In genomic region chr15:79811406-79812405, GRCh38 we compare ENCODE assay signal across 8 cellular contexts.
DNase-seq lines count a peak whose midpoint lies in the region; ATAC-seq and TF ChIP-seq lines count a peak whose summit lies in the region.
"Had no signal": no experiment of that assay in that cellular context is flagged by ENCODE, and none has a peak within 500 bp of the region (broad histone marks: within the 10 kb centered on the region; RNA-seq: fewer than 3 reads in every experiment).

No MANE protein-coding gene starts in this region.

- H4K20me1 ChIP-seq in hepatocyte (ENCODE audit: insufficient read depth, poor library complexity, severe bottlenecking) = no peaks in the 10 kb centered on the region

- H3K27me3 ChIP-seq in hepatocyte (no peaks in the 10 kb centered on the region), upper lobe of left lung (no peaks in the 10 kb centered on the region)

- H3K4me1 ChIP-seq in hepatocyte (ENCODE audit: insufficient read depth) = peaks cover 4% of the 10 kb centered on the region
- peaks cover 0 to 12% (median 8%) of the 10 kb centered on the region in 4 donors for H3K4me1 ChIP-seq in upper lobe of left lung

- TF ChIP-seq CTCF in astrocyte of the spinal cord (IDR thresholded peaks at IDR 0.05; ENCODE audit: low read depth, low read length) = no peak
- TF ChIP-seq CTCF in hepatocyte (IDR thresholded peaks at IDR 0.05; ENCODE audit: poor library complexity) = no peak
- TF ChIP-seq CTCF in upper lobe of left lung (IDR thresholded peaks at IDR 0.05) = no peak

- peak; percentile 41 to 68 for ATAC-seq in upper lobe of left lung (ENCODE audit: low FRiP score in 2 of 2)
- no peak for ATAC-seq in HG03025 (IDR thresholded peaks at IDR 0.05; ENCODE audit: low FRiP score, unreplicated experiment)

- H3K9me3 ChIP-seq in hepatocyte (ENCODE audit: low read depth) (no peaks in the 10 kb centered on the region), upper lobe of left lung (no peaks in the 10 kb centered on the region)

- TF ChIP-seq POLR2A in upper lobe of left lung (IDR thresholded peaks at IDR 0.05) = no peak

- no peak overlapping the region for H3K4me3 ChIP-seq in astrocyte of the spinal cord (ENCODE audit: low read depth, low read length)
- no peak overlapping the region for H3K4me3 ChIP-seq in hepatocyte
- no peak overlapping the region for H3K4me3 ChIP-seq in upper lobe of left lung

- H3K9me2 ChIP-seq in hepatocyte (replicated peaks; ENCODE audit: insufficient read depth) = no peaks in the 10 kb centered on the region

- DNase-seq in NCI-H2029 treated with DMSO at 0.1 percent for 48 hours (lab: John Stamatoyannopoulos, UW) (peak; percentile 22), astrocyte of the spinal cord (ENCODE audit: low read depth, low spot score) (peak; percentile 28), hepatocyte (ENCODE audit: low spot score) (peak; percentile 73), upper lobe of left lung (peak; percentile 73 to 74), NOMO-1 treated with DMSO at 0.1 percent for 48 hours (lab: John Stamatoyannopoulos, UW; ENCODE audit: unreplicated experiment) (no peak), NCI-H226 (no peak)
- DNase-seq: NCI-H526 treated with DMSO at 0.1 percent for 48 hours had no signal

- no peak overlapping the region for H2AFZ ChIP-seq in hepatocyte

- WGBS in hepatocyte (ENCODE audit: low lambda C conversion rate, missing lambda C conversion rate) = 83% methylated on average over 15 of the region's 15 CpGs
- 56 to 59% methylated on average over 13 to 15 of the region's 15 CpGs for WGBS in upper lobe of left lung, 2 donors

- TF ChIP-seq EP300 in upper lobe of left lung (IDR thresholded peaks at IDR 0.05) = no peak

- H3K27ac ChIP-seq in hepatocyte (no peak overlapping the region), upper lobe of left lung (no peak overlapping the region)

- no peaks in the 10 kb centered on the region for H3K36me3 ChIP-seq in hepatocyte (replicated peaks; ENCODE audit: insufficient read depth, low read depth)
- no peaks in the 10 kb centered on the region for H3K36me3 ChIP-seq in upper lobe of left lung

- in situ Hi-C loops in astrocyte of the spinal cord (cut with HindIII; ENCODE audit: low sequenced_read_pairs) = no loop called here

- no peaks in the 10 kb centered on the region for H3K79me2 ChIP-seq in hepatocyte

- H3K4me2 ChIP-seq in hepatocyte = peak overlapping the region; percentile 0

Comparison
In these comparisons a context has a peak if more than half of its experiments do, and no peak if none do; other contexts are left out.
1. DNase-seq: peak in NCI-H2029 treated with DMSO at 0.1 percent for 48 hours (single experiment), astrocyte of the spinal cord (single experiment), hepatocyte (single experiment) and upper lobe of left lung (2 of 2); none in NOMO-1 treated with DMSO at 0.1 percent for 48 hours (single experiment) and NCI-H226 (single experiment).